Comparison of ENCODE assay signal across 29 cellular contexts in genomic region chr19:38101723-38102122, GRCh38.
"Had no signal": no experiment of that assay in that cellular context is flagged by ENCODE, and none has a peak within 500 bp of the region (broad histone marks: within the 10 kb centered on the region; RNA-seq: fewer than 3 reads in every experiment).

No MANE protein-coding gene starts in this region.

- H3K36me3 ChIP-seq: breast epithelium had no signal

- DNase-seq: activated B cell treated with CpG ODN at 0.5 μM for 24 hours; activated CD4-positive, alpha-beta memory T cell treated with anti-CD3 and anti-CD28 coated beads, Interleukin-2, amount 10 ng/mL, durations not matched to agents 7 days and 5 days; activated CD4-positive, alpha-beta T cell treated with anti-CD3 and anti-CD28 coated beads for 48 hours; activated CD4-positive, alpha-beta T cell treated with anti-CD3 and anti-CD28 coated beads, Interleukin-2, amount 10 ng/mL, durations not matched to agents 7 days and 5 days; activated CD4-positive, alpha-beta T cell treated with anti-CD3 and anti-CD28 coated beads, Interleukin-2, amount 50 U/mL, for 48 hours; activated CD4-positive, CD25-positive, alpha-beta regulatory T cell treated with anti-CD3 and anti-CD28 coated beads, Interleukin-2, amount 50 U/mL, for 72 hours; activated CD8-positive, alpha-beta memory T cell treated with anti-CD3 and anti-CD28 coated beads for 24 hours; activated CD8-positive, alpha-beta memory T cell treated with anti-CD3 and anti-CD28 coated beads, Interleukin-2, amount 10 ng/mL, durations not matched to agents 7 days and 5 days; activated CD8-positive, alpha-beta memory T cell treated with anti-CD3 and anti-CD28 coated beads, Interleukin-2, amount 50 U/mL, for 48 hours; activated CD8-positive, alpha-beta T cell treated with anti-CD3 and anti-CD28 coated beads, Interleukin-2, amount 10 ng/mL, durations not matched to agents 7 days and 5 days; activated effector memory CD4-positive, alpha-beta T cell treated with Interleukin-2 at 50 U/mL for 16 hours; activated gamma-delta T cell; activated naive CD4-positive, alpha-beta T cell treated with anti-CD3 and anti-CD28 coated beads, Interleukin-2, amount 10 ng/mL, durations not matched to agents 7 days and 5 days; activated naive CD4-positive, alpha-beta T cell treated with Interleukin-2 at 50 U/mL for 16 hours; activated naive CD8-positive, alpha-beta T cell treated with anti-CD3 and anti-CD28 coated beads, Interleukin-2, amount 10 ng/mL, durations not matched to agents 7 days and 5 days; activated naive CD8-positive, alpha-beta T cell treated with anti-CD3 and anti-CD28 coated beads, Interleukin-2, amount 50 U/mL, for 24 hours; activated T-cell treated with anti-CD3 and anti-CD28 coated beads, Interleukin-2, amount 50 U/mL, for 24 hours; activated T-cell treated with anti-CD3 and anti-CD28 coated beads, Interleukin-2, amount 50 U/mL, for 48 hours; amygdala; aorta; body of pancreas; brain microvascular endothelial cell; central memory CD4-positive, alpha-beta T cell; SW 1271; T-helper 1 cell; T-helper 2 cell; T-helper 9 cell had no signal

- H3K27me3 ChIP-seq: body of pancreas, brain microvascular endothelial cell, breast epithelium had no signal

- H3K4me3 ChIP-seq: body of pancreas, breast epithelium had no signal

- H3K4me1 ChIP-seq: body of pancreas, breast epithelium had no signal

- ATAC-seq: activated CD8-positive, alpha-beta memory T cell treated with anti-CD3 and anti-CD28 coated beads, Interleukin-2, amount 10 ng/mL, durations not matched to agents 7 days and 5 days; activated CD8-positive, alpha-beta T cell treated with anti-CD3 and anti-CD28 coated beads, Interleukin-2, amount 10 ng/mL, durations not matched to agents 7 days and 5 days; activated naive CD8-positive, alpha-beta T cell treated with anti-CD3 and anti-CD28 coated beads, Interleukin-2, amount 50 U/mL, for 24 hours; body of pancreas had no signal

- H3K9me3 ChIP-seq: body of pancreas, breast epithelium had no signal

- H3K27ac ChIP-seq: body of pancreas, brain microvascular endothelial cell, breast epithelium, VCaP had no signal
